ENCODE assay signal across 1 cellular context in the genomic region with DNA sequence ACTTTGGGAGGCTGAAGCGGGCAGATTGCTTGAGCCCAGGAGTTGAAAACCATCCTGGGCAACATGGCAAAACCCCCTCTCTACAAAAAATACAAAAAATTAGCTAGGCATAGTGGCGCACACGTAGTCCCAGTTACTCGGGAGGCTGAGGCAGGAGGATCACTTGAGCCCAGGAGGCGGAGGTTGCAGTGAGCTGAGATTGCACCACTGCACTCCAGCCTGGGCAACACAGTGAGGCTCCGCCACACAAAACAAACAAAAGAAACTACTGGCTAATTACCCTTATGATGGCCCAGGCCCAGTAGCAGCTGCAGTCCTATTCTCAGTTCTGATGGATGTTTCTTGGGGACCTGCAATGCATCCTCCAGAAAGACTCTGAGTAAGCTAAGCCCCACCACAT.
A peak's percentile ranks its signal among the peaks of the same experiment; 100 is the strongest.
TF ChIP-seq lines count a peak whose summit lies in the region.

No MANE protein-coding gene starts in this region.

TF ChIP-seq in HepG2, 621 proteins besides CTCF, POLR2A, EP300 and RAD21:
- TF ChIP-seq ZNF121 (CRISPR knock-in tag; IDR thresholded peaks at IDR 0.05) (peak; percentile 77), ZNF770 (CRISPR knock-in tag; IDR thresholded peaks at IDR 0.05) (peak; percentile 88), GFI1 (CRISPR knock-in tag; IDR thresholded peaks at IDR 0.05; ENCODE audit: borderline replicate concordance) (0 out of 2 replicates have a peak, but pooled peaks have one; percentile 18)
